Comparison of ENCODE assay signal across 8 cellular contexts in the genomic region with DNA sequence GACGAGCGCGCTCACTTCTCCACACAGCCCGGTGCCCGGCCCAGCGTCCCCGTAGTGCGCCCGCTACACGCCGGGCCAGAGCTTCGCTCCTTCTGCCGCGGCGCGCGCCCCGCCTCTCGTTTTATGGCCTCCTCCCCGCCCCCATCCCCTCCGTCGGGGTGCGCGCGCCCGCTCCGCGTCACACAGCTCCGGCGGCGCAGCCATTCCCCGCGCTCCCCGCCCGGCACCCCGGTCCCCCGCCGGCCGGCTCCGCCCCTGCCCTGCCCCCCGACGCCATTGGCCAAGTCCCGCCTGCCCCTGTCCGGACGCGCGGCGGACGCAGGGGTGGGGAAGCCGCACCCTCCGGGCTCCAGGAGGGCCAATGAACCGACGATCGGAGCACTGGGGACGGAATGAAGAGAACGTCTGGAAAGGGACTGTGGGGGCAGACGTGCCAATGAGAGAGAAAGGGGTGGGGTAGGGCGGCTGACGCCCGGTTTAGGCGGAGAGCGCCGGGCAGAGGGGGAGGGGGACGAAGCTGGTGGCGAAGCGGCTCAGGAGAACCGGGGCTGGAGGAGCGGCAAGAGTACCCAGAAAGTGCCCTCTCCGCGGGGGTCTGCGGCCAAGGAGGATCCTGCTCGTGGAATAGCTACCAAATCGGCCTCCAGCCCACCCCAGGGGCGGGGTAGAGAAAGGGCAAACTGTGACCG. TPM values are rescaled to one million over a fixed set of nuclear protein-coding genes. Genes with fewer than 3 reads are reported as not detected.
DNase-seq lines count a peak whose midpoint lies in the region; ATAC-seq and TF ChIP-seq lines count a peak whose summit lies in the region.

A gene with protein sequence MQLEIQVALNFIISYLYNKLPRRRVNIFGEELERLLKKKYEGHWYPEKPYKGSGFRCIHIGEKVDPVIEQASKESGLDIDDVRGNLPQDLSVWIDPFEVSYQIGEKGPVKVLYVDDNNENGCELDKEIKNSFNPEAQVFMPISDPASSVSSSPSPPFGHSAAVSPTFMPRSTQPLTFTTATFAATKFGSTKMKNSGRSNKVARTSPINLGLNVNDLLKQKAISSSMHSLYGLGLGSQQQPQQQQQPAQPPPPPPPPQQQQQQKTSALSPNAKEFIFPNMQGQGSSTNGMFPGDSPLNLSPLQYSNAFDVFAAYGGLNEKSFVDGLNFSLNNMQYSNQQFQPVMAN (minus strand): TSS at position 94 of the 689 bp plus-strand sequence. CDS start 2,337 bp downstream, outside the sequence.

- peak within 1 kb of the TSS; percentile 94 to 98 for H3K27ac Mint-ChIP-seq in activated naive CD4-positive, alpha-beta T cell treated with anti-CD3 and anti-CD28 coated beads, Interleukin-2, amount 50 U/mL, for 72 hours
- H3K27ac Mint-ChIP-seq in glutamatergic neuron (ENCODE audit: unreplicated experiment) (peak within 1 kb of the TSS; percentile 99), osteocyte (ENCODE audit: unreplicated experiment) (peak within 1 kb of the TSS; percentile 99)

- H3K4me3 Mint-ChIP-seq in glutamatergic neuron (ENCODE audit: unreplicated experiment), result peak within 1 kb of the TSS; percentile 98
- H3K4me3 Mint-ChIP-seq in osteocyte (ENCODE audit: unreplicated experiment), result peak within 1 kb of the TSS; percentile 90

- peaks cover 18% of the 10 kb centered on the region for H3K27me3 Mint-ChIP-seq in glutamatergic neuron (ENCODE audit: unreplicated experiment)
- H3K27me3 Mint-ChIP-seq in osteocyte (ENCODE audit: unreplicated experiment), result no peaks in the 10 kb centered on the region

- H3K27ac ChIP-seq in thoracic aorta, result peak within 1 kb of the TSS; percentile 99

- no peaks in the 10 kb centered on the region for H3K36me3 ChIP-seq in thoracic aorta

- H3K4me3 ChIP-seq in thoracic aorta, result peak within 1 kb of the TSS; percentile 88

- peaks cover 24% of the 10 kb centered on the region for H3K4me1 Mint-ChIP-seq in glutamatergic neuron (ENCODE audit: low read depth, unreplicated experiment)
- peaks cover 35% of the 10 kb centered on the region for H3K4me1 Mint-ChIP-seq in osteocyte (ENCODE audit: unreplicated experiment)

- peak; percentile 65 for ATAC-seq in HG02623 (IDR thresholded peaks at IDR 0.05; ENCODE audit: unreplicated experiment)
- ATAC-seq in activated naive CD4-positive, alpha-beta T cell treated with anti-CD3 and anti-CD28 coated beads, Interleukin-2, amount 50 U/mL, for 72 hours, result peak; percentile 80 to 83
- ATAC-seq in thoracic aorta (ENCODE audit: insufficient number of reproducible peaks, low FRiP score, low read depth), result peak; percentile 78

- TF ChIP-seq CTCF in GM10266 (IDR thresholded peaks at IDR 0.05; ENCODE audit: control insufficient read depth, insufficient read depth, low read depth, missing control alignments) (no peak), glutamatergic neuron (IDR thresholded peaks at IDR 0.05; ENCODE audit: partially characterized antibody, unreplicated experiment) (no peak), osteocyte (IDR thresholded peaks at IDR 0.05) (no peak), thoracic aorta (IDR thresholded peaks at IDR 0.05) (no peak)

- no peaks in the 10 kb centered on the region for H3K27me3 ChIP-seq in thoracic aorta (replicated peaks; ENCODE audit: insufficient read depth)

- DNase-seq in GM10266 (ENCODE audit: extremely low spot score), result peak; percentile 97
- DNase-seq in NCI-H1105 (lab: John Stamatoyannopoulos, UW), result peak; percentile 95
- peak; percentile 98 for DNase-seq in SKM-1 (lab: John Stamatoyannopoulos, UW; ENCODE audit: unreplicated experiment)
- DNase-seq in activated naive CD4-positive, alpha-beta T cell treated with anti-CD3 and anti-CD28 coated beads, Interleukin-2, amount 50 U/mL, for 72 hours (ENCODE audit: low spot score in 2 of 2), result peak; percentile 96
- peak; percentile 98 for DNase-seq in glutamatergic neuron
- DNase-seq in osteocyte (ENCODE audit: extremely low spot score, unreplicated experiment), result peak; percentile 99
- DNase-seq in thoracic aorta (ENCODE audit: low spot score), result peak; percentile 90

- H3K9me3 ChIP-seq in thoracic aorta, result no peaks in the 10 kb centered on the region

- no peaks in the 10 kb centered on the region for H3K9me3 Mint-ChIP-seq in activated naive CD4-positive, alpha-beta T cell treated with anti-CD3 and anti-CD28 coated beads, Interleukin-2, amount 50 U/mL, for 72 hours
- peaks cover 27% of the 10 kb centered on the region for H3K9me3 Mint-ChIP-seq in glutamatergic neuron (ENCODE audit: unreplicated experiment)
- no peaks in the 10 kb centered on the region for H3K9me3 Mint-ChIP-seq in osteocyte (ENCODE audit: unreplicated experiment)

- H3K4me1 ChIP-seq in thoracic aorta (ENCODE audit: control insufficient read depth in 1 of 2, low read depth in 2 of 2), result peaks cover 23 to 44% of the 10 kb centered on the region in 2 donors

- H3K36me3 Mint-ChIP-seq in activated naive CD4-positive, alpha-beta T cell treated with anti-CD3 and anti-CD28 coated beads, Interleukin-2, amount 50 U/mL, for 72 hours, result peaks cover 10 to 19% of the 10 kb centered on the region in 2 donors
- H3K36me3 Mint-ChIP-seq in glutamatergic neuron (ENCODE audit: unreplicated experiment), result no peaks in the 10 kb centered on the region
- peaks cover 12% of the 10 kb centered on the region for H3K36me3 Mint-ChIP-seq in osteocyte (ENCODE audit: unreplicated experiment)

RNA-seq across cellular contexts. Expression of the gene that starts here (rescaled TPM):
- 10 to 100 TPM; 25.7 to 85.5 TPM for total RNA-seq in activated naive CD4-positive, alpha-beta T cell treated with anti-CD3 and anti-CD28 coated beads, Interleukin-2, amount 50 U/mL, for 72 hours
- total RNA-seq in glutamatergic neuron (ENCODE audit: unreplicated experiment), result 78.7 TPM
- 34.2 and 40.1 TPM in 2 replicates for total RNA-seq in osteocyte
- total RNA-seq in thoracic aorta, result 10 to 100 TPM; 19.8 to 24.3 TPM

Comparison
In these comparisons a context has a peak if more than half of its experiments do, and no peak if none do; other contexts are left out.
1. Peak in every context shown above with its lines: DNase-seq, ATAC-seq, H3K4me3 ChIP-seq and H3K27ac ChIP-seq.